In the genomic region with DNA sequence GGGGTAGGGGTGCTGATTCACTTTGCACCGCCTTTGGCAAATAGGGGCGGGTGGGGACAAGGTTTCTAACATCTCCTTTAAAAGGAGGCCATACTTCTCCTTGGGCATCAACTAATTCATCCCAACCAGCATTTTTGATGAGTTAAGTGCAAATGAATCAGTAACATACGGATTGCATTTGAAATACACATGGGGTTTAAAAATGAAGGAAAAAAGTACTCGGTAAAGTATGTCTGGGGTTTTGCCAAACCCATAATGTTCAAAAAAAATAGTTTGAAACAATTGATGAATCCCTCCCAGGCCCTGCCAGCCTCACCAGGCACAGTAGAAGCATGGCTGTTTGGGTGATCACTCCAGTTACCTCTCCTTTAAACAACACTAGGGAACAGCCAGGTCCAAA, we compare ENCODE assay signal across 18 cellular contexts.
DNase-seq lines count a peak whose midpoint lies in the region; ATAC-seq and TF ChIP-seq lines count a peak whose summit lies in the region.
"Had no signal": no experiment of that assay in that cellular context is flagged by ENCODE, and none has a peak within 500 bp of the region (broad histone marks: within the 10 kb centered on the region; RNA-seq: fewer than 3 reads in every experiment).

No MANE protein-coding gene starts in this region.

- no TSS peak for BruUV-seq in PC-9 (replicated peaks; lab: Mats Ljungman, UMichigan)

- ATAC-seq in left lobe of liver (no peak), HG02623 (IDR thresholded peaks at IDR 0.05; ENCODE audit: unreplicated experiment) (no peak)

- H3K4me2 ChIP-seq in PC-9: no peak overlapping the region

- H2AFZ ChIP-seq in PC-9: no peak overlapping the region

- H3F3A ChIP-seq in PC-9 (ENCODE audit: insufficient read depth, low read depth): no peaks in the 10 kb centered on the region

- no peaks in the 10 kb centered on the region for H3K9me3 ChIP-seq in PC-9 (ENCODE audit: insufficient read depth, low read depth)

- H3K4me3 ChIP-seq in fibroblast of mammary gland (ENCODE audit: control insufficient read depth, low read depth, low read length): no peak overlapping the region
- no peak overlapping the region for H3K4me3 ChIP-seq in PC-9

- intact Hi-C loops in PC-9 (cut with micrococcal nuclease; ENCODE audit: unreplicated experiment): no loop called here

- H3K79me2 ChIP-seq in PC-9 (ENCODE audit: low read depth): no peaks in the 10 kb centered on the region

- H3K27ac ChIP-seq in PC-9: no peak overlapping the region

- no peaks in the 10 kb centered on the region for H3K27me3 ChIP-seq in PC-9 (ENCODE audit: insufficient read depth, low read depth)

- CTCF ChIA-PET in PC-9 (lab: Charles Lee): no interaction called here

- H4K20me1 ChIP-seq in PC-9 (ENCODE audit: insufficient read depth): no peaks in the 10 kb centered on the region

- no peaks in the 10 kb centered on the region for H3K4me1 ChIP-seq in PC-9 (replicated peaks; ENCODE audit: insufficient read depth)

- no peak for TF ChIP-seq CTCF in fibroblast of mammary gland (conservative IDR thresholded peaks at IDR 0.05; ENCODE audit: control insufficient read depth, insufficient read depth, low read depth, low read length)
- no peak for TF ChIP-seq CTCF in PC-9 (conservative IDR thresholded peaks at IDR 0.05)

- POLR2A ChIA-PET in PC-9 (lab: Charles Lee; ENCODE audit: unreplicated experiment): no interaction called here

- peak; percentile 21 for DNase-seq in GM03348 (ENCODE audit: low spot score)
- peak; percentile 14 for DNase-seq in LHCN-M2 (ENCODE audit: low read depth)
- DNase-seq in fibroblast of mammary gland (ENCODE audit: low read depth): peak; percentile 83
- DNase-seq in left lobe of liver (ENCODE audit: low spot score): no peak
- no peak for DNase-seq in NOMO-1 treated with DMSO at 0.1 percent for 48 hours (lab: John Stamatoyannopoulos, UW; ENCODE audit: unreplicated experiment)
- no peak for DNase-seq in PC-9
- DNase-seq: ACHN; DMS 273 treated with DMSO at 0.1 percent for 48 hours; GF-D8; KBM-7; MV-4-11; NCI-H187; NCI-H2107; NCI-H510A; NCI-H748 treated with DMSO at 0.1 percent for 48 hours; NK-92 treated with Interleukin-12 subunit alpha and Interleukin-12 subunit beta, amount 100 ng/mL, for 24 hours; SHP77 had no signal

- no peaks in the 10 kb centered on the region for H3K36me3 ChIP-seq in PC-9 (ENCODE audit: low read depth)

- no peaks in the 10 kb centered on the region for H3K9me2 ChIP-seq in PC-9 (ENCODE audit: insufficient read depth)

Comparison
In these comparisons a context has a peak if more than half of its experiments do, and no peak if none do; other contexts are left out.
1. DNase-seq: peak in GM03348 (single experiment), LHCN-M2 (single experiment) and fibroblast of mammary gland (single experiment); none in left lobe of liver (single experiment), NOMO-1 treated with DMSO at 0.1 percent for 48 hours (single experiment) and PC-9 (0 of 2).